Comparison of ENCODE assay signal across 2 cellular contexts in genomic region chr17:66941773-66942452, GRCh38.
TF ChIP-seq lines count a peak whose summit lies in the region.

No MANE protein-coding gene starts in this region.

TF ChIP-seq in HepG2, 621 proteins besides CTCF, POLR2A, EP300 and RAD21:
- TF ChIP-seq ZNF792 (CRISPR knock-in tag; IDR thresholded peaks at IDR 0.05) (no peak), FOXA3 (CRISPR knock-in tag; IDR thresholded peaks at IDR 0.05) (0 out of 2 replicates have a peak, but pooled peaks have one; percentile 6), SMAD3 (CRISPR knock-in tag; IDR thresholded peaks at IDR 0.05) (no peak), KAT7 (CRISPR knock-in tag; IDR thresholded peaks at IDR 0.05; ENCODE audit: borderline replicate concordance) (no peak), RFXANK (CRISPR knock-in tag; IDR thresholded peaks at IDR 0.05) (no peak), FOXA1 (IDR thresholded peaks at IDR 0.05) (no peak), FOXA1 (CRISPR knock-in tag; IDR thresholded peaks at IDR 0.05) (peak; percentile 63), ZNF282 (IDR thresholded peaks at IDR 0.05; ENCODE audit: partially characterized antibody) (no peak), KDM2A (CRISPR knock-in tag; IDR thresholded peaks at IDR 0.05; ENCODE audit: borderline replicate concordance, low read depth) (no peak)

TF ChIP-seq in H1, 55 proteins besides CTCF, POLR2A, EP300 and RAD21:
- TF ChIP-seq KDM1A (IDR thresholded peaks at IDR 0.05; ENCODE audit: borderline replicate concordance, low read length) (no peak), NRF1 (IDR thresholded peaks at IDR 0.05; ENCODE audit: low read depth, low read length) (no peak), SIN3A (conservative IDR thresholded peaks at IDR 0.05 in 1 of 2, IDR thresholded peaks at IDR 0.05 in 1 of 2; ENCODE audit: low read depth in 1 of 2, low read length in 2 of 2) (no peak), CHD1 (IDR thresholded peaks at IDR 0.05; ENCODE audit: low read depth, low read length) (no peak), POU5F1 (IDR thresholded peaks at IDR 0.05; ENCODE audit: low read depth, low read length) (no peak), HDAC2 (IDR thresholded peaks at IDR 0.05; ENCODE audit: borderline replicate concordance in 1 of 2, low read depth in 2 of 2, low read length in 2 of 2) (no peak), KDM4A (IDR thresholded peaks at IDR 0.05; ENCODE audit: low read depth, low read length, severe bottlenecking) (no peak), CEBPB (IDR thresholded peaks at IDR 0.05; ENCODE audit: low read depth, low read length) (no peak), SP2 (IDR thresholded peaks at IDR 0.05; ENCODE audit: low read length) (no peak), BRCA1 (IDR thresholded peaks at IDR 0.05; ENCODE audit: low read depth, low read length) (no peak), TBP (IDR thresholded peaks at IDR 0.05; ENCODE audit: low read depth, low read length) (no peak), USF2 (IDR thresholded peaks at IDR 0.05; ENCODE audit: low read length) (no peak), TEAD4 (IDR thresholded peaks at IDR 0.05; ENCODE audit: low read depth, low read length) (no peak), HDAC6 (IDR thresholded peaks at IDR 0.05; ENCODE audit: low read depth, low read length) (no peak)
